Comparison of ENCODE assay signal across 2 cellular contexts in genomic region chr1:178554351-178554750, GRCh38. TPM values are rescaled to one million over a fixed set of nuclear protein-coding genes. Genes with fewer than 3 reads are reported as not detected.
"Had no signal": no experiment of that assay in that cellular context is flagged by ENCODE, and none has a peak within 500 bp of the region (broad histone marks: within the 10 kb centered on the region; RNA-seq: fewer than 3 reads in every experiment).

No MANE protein-coding gene starts in this region.

RNA-seq across cellular contexts. Expression of gene TEX35, which starts 41.4 kb away (rescaled TPM):
- total RNA-seq: G401, GM12878 had no signal
- polyA plus RNA-seq: GM12878 had no signal

RNA-seq across cellular contexts. Expression of gene CLEC20A, which starts 57.6 kb away (rescaled TPM):
- total RNA-seq: G401, GM12878 had no signal
- polyA plus RNA-seq: GM12878 had no signal
